8 cellular contexts compared by ENCODE assay signal in the genomic region with DNA sequence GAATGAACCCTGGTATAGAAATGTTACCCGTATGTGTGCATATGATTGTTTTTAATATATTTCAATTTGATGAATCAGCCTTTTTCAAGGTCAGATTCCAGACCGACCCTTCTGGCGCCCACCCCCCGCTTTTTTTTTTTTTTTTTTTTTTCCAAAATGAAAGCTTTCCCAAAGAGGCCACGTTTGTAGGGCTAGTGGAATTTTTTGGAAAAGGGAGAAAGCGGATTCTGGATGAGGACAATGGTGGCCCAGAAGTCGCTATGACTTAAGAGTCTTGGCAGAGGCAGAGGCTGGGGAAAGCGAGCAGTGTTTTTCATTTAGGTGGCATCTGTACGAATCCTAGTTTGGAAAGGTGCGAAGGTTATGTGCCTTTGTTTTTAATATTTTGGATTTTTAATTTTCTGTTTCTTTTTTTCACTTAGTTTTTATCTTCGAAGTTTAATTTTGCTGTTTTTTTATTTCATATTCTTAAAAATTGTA. TPM values are rescaled to one million over a fixed set of nuclear protein-coding genes. Genes with fewer than 3 reads are reported as not detected.
A peak's percentile ranks its signal among the peaks of the same experiment; 100 is the strongest.
DNase-seq lines count a peak whose midpoint lies in the region; ATAC-seq and TF ChIP-seq lines count a peak whose summit lies in the region.

No MANE protein-coding gene starts in this region.

- H3F3A ChIP-seq in MM.1S (ENCODE audit: insufficient read depth, low read length) (no peaks in the 10 kb centered on the region), neural progenitor cell (ENCODE audit: low read depth) (peaks cover 5% of the 10 kb centered on the region)

- no peaks in the 10 kb centered on the region for H3K9me3 Mint-ChIP-seq in CD4-positive, alpha-beta T cell
- peaks cover 3% of the 10 kb centered on the region for H3K9me3 Mint-ChIP-seq in neural progenitor cell

- peaks cover 10% of the 10 kb centered on the region for H3K4me1 Mint-ChIP-seq in CD4-positive, alpha-beta T cell (ENCODE audit: low read depth)
- H3K4me1 Mint-ChIP-seq in neural progenitor cell = no peaks in the 10 kb centered on the region

- H4K20me1 ChIP-seq in MM.1S (ENCODE audit: insufficient read depth, low read length) (no peaks in the 10 kb centered on the region), neural progenitor cell (ENCODE audit: low read depth) (no peaks in the 10 kb centered on the region)

- no peak overlapping the region for H3K9ac ChIP-seq in MM.1S (ENCODE audit: low read length)
- peak overlapping the region in 1 of 2 donors; percentile 65 for H3K9ac ChIP-seq in duodenal mucosa (ENCODE audit: low read depth in 1 of 2, low read length in 2 of 2)
- H3K9ac ChIP-seq in neural progenitor cell = no peak overlapping the region

- H3K27ac Mint-ChIP-seq in CD4-positive, alpha-beta T cell = peak overlapping the region; percentile 98
- H3K27ac Mint-ChIP-seq in neural progenitor cell = no peak overlapping the region

- TF ChIP-seq CTCF in CD4-positive, alpha-beta T cell (IDR thresholded peaks at IDR 0.05) = no peak
- no peak for TF ChIP-seq CTCF in MM.1S (IDR thresholded peaks at IDR 0.05; ENCODE audit: low read length)
- TF ChIP-seq CTCF in neural progenitor cell (IDR thresholded peaks at IDR 0.05) = no peak

- H3K4me1 ChIP-seq in MM.1S (ENCODE audit: low read length) = no peaks in the 10 kb centered on the region
- no peaks in the 10 kb centered on the region for H3K4me1 ChIP-seq in duodenal mucosa (ENCODE audit: control insufficient read depth in 1 of 2, insufficient read depth in 2 of 2, low read length in 2 of 2)
- H3K4me1 ChIP-seq in neural progenitor cell = no peaks in the 10 kb centered on the region

- no peak overlapping the region for H3K27ac ChIP-seq in CD4-positive, alpha-beta T cell (ENCODE audit: low read depth, low read length)
- no peak overlapping the region for H3K27ac ChIP-seq in MM.1S (ENCODE audit: low read length)
- no peak overlapping the region for H3K27ac ChIP-seq in duodenal mucosa (ENCODE audit: low read depth, low read length)
- no peak overlapping the region for H3K27ac ChIP-seq in neural progenitor cell

- CTCF ChIA-PET in CD4-positive, alpha-beta T cell (lab: Charles Lee) = interaction anchor here (2.8 kb wide), 1 partner anchor 15 kb away, joined by 14 read pairs; the partner anchor contains the start of genes NDUFB11 and RBM10

- H3K4me3 ChIP-seq in MM.1S (ENCODE audit: low read length) = peak overlapping the region; percentile 79
- peak overlapping the region; percentile 82 to 88 for H3K4me3 ChIP-seq in duodenal mucosa (ENCODE audit: low read depth in 1 of 2, low read length in 2 of 2)
- H3K4me3 ChIP-seq in neural progenitor cell = peak overlapping the region; percentile 77

- H3K36me3 Mint-ChIP-seq in CD4-positive, alpha-beta T cell (ENCODE audit: low read depth) = peaks cover 6% of the 10 kb centered on the region
- H3K36me3 Mint-ChIP-seq in neural progenitor cell = no peaks in the 10 kb centered on the region

- H3K9me3 ChIP-seq in CD4-positive, alpha-beta T cell (ENCODE audit: control insufficient read depth, low read length) = no peaks in the 10 kb centered on the region
- H3K9me3 ChIP-seq in MM.1S (replicated peaks; ENCODE audit: insufficient read depth, low read length) (no peaks in the 10 kb centered on the region), duodenal mucosa (ENCODE audit: control insufficient read depth in 1 of 2, low read length in 2 of 2) (no peaks in the 10 kb centered on the region), neural progenitor cell (ENCODE audit: low read depth) (no peaks in the 10 kb centered on the region)

- intact Hi-C loops in CD4-positive, alpha-beta T cell (cut with DNase I, micrococcal nuclease) = loop anchor here (1.0 to 5.0 kb wide), 2 partner anchors 14 to 683 kb away; partner anchors contain the start of gene NDUFB11 (in 2 of the 2)

- H3K79me2 ChIP-seq in MM.1S (ENCODE audit: low read length) = no peaks in the 10 kb centered on the region
- H3K79me2 ChIP-seq in neural progenitor cell (ENCODE audit: low read depth) = no peaks in the 10 kb centered on the region

- H3K4me2 ChIP-seq in MM.1S (ENCODE audit: low read depth, low read length) (peak overlapping the region; percentile 32; the same call in 1 of the 2 replicates), neural progenitor cell (peak overlapping the region; percentile 76)

- no peak for ATAC-seq in CD4-positive, alpha-beta T cell (ENCODE audit: poor library complexity)
- no peak for ATAC-seq in GM18861 (IDR thresholded peaks at IDR 0.05; ENCODE audit: unreplicated experiment)
- ATAC-seq in GM18519 (IDR thresholded peaks at IDR 0.05; ENCODE audit: low FRiP score, unreplicated experiment) = no peak

- no peaks in the 10 kb centered on the region for H3K27me3 ChIP-seq in CD4-positive, alpha-beta T cell (ENCODE audit: control insufficient read depth, insufficient read depth, low read length)
- H3K27me3 ChIP-seq in MM.1S (replicated peaks; ENCODE audit: insufficient read depth, low read length) = no peaks in the 10 kb centered on the region
- H3K27me3 ChIP-seq in duodenal mucosa (ENCODE audit: control insufficient read depth in 1 of 2, insufficient read depth in 2 of 2, low read length in 2 of 2) = no peaks in the 10 kb centered on the region
- H3K27me3 ChIP-seq in neural progenitor cell = no peaks in the 10 kb centered on the region

- H2AFZ ChIP-seq in MM.1S (ENCODE audit: low read length) (no peak overlapping the region), neural progenitor cell (replicated peaks) (no peak overlapping the region)

- no peak for DNase-seq in CD4-positive, alpha-beta T cell
- DNase-seq in MM.1S (no peak), neural progenitor cell (ENCODE audit: low spot score) (no peak), DMS153 treated with DMSO at 0.1 percent for 48 hours (lab: John Stamatoyannopoulos, UW; ENCODE audit: unreplicated experiment) (no peak), DMS79 treated with DMSO at 0.1 percent for 48 hours (lab: John Stamatoyannopoulos, UW) (no peak)

- H3K9me2 ChIP-seq in MM.1S (replicated peaks; ENCODE audit: insufficient read depth, low read length) = no peaks in the 10 kb centered on the region

- H3K4me3 Mint-ChIP-seq in CD4-positive, alpha-beta T cell = peak overlapping the region; percentile 99
- H3K4me3 Mint-ChIP-seq in neural progenitor cell = peak overlapping the region; percentile 94

- POLR2A ChIA-PET in CD4-positive, alpha-beta T cell (lab: Charles Lee) = interaction anchor here (0.6 to 3.9 kb wide), 3 partner anchors 12 to 61 kb away, joined by 3 to 58 read pairs (median 3); partner anchors contain the start of genes NDUFB11 and RBM10

- H3K27me3 Mint-ChIP-seq in CD4-positive, alpha-beta T cell = no peaks in the 10 kb centered on the region
- H3K27me3 Mint-ChIP-seq in neural progenitor cell (ENCODE audit: insufficient read depth, low read depth) = no peaks in the 10 kb centered on the region

- H3K36me3 ChIP-seq in MM.1S (replicated peaks; ENCODE audit: insufficient read depth, low read length) = no peaks in the 10 kb centered on the region
- H3K36me3 ChIP-seq in duodenal mucosa (ENCODE audit: control insufficient read depth in 1 of 2, insufficient read depth in 2 of 2, low read length in 2 of 2) = no peaks in the 10 kb centered on the region
- H3K36me3 ChIP-seq in neural progenitor cell = no peaks in the 10 kb centered on the region

RNA-seq across cellular contexts. Expression of gene NDUFB11, which starts 14.6 kb away (rescaled TPM):
- 10 to 100 TPM; 50.1 to 53.2 TPM for total RNA-seq in CD4-positive, alpha-beta T cell
- total RNA-seq in neural progenitor cell (ENCODE audit: low replicate concordance) = 53.1 and 86.1 TPM in 2 replicates

RNA-seq across cellular contexts. Expression of gene RBM10, which starts 15.1 kb away (rescaled TPM):
- total RNA-seq in CD4-positive, alpha-beta T cell = 10 to 100 TPM; 27.3 to 29.4 TPM
- 26.5 and 65.9 TPM in 2 replicates for total RNA-seq in neural progenitor cell (ENCODE audit: low replicate concordance)

RNA-seq across cellular contexts. Expression of gene RGN, which starts 51.7 kb away (rescaled TPM):
- total RNA-seq in CD4-positive, alpha-beta T cell = not detected
- total RNA-seq in neural progenitor cell (ENCODE audit: low replicate concordance) = 0.62 and 0.92 TPM in 2 replicates
